23 cellular contexts compared by ENCODE assay signal in genomic region chr2:233470839-233471238, GRCh38.
A peak's percentile ranks its signal among the peaks of the same experiment; 100 is the strongest.
DNase-seq lines count a peak whose midpoint lies in the region; ATAC-seq and TF ChIP-seq lines count a peak whose summit lies in the region.
"Had no signal": no experiment of that assay in that cellular context is flagged by ENCODE, and none has a peak within 500 bp of the region (broad histone marks: within the 10 kb centered on the region; RNA-seq: fewer than 3 reads in every experiment).

No MANE protein-coding gene starts in this region.

- H3K4me2 ChIP-seq in mammary epithelial cell (ENCODE audit: insufficient read depth, low read depth, low read length), result no peak overlapping the region
- H3K4me2 ChIP-seq: BLaER1 had no signal

- H3K9ac ChIP-seq in mammary epithelial cell (ENCODE audit: insufficient read depth, low read length), result no peak overlapping the region
- H3K9ac ChIP-seq: BLaER1 had no signal

- H3K4me1 ChIP-seq in thoracic aorta (ENCODE audit: control insufficient read depth in 1 of 2, low read depth in 2 of 2) (peaks cover 2 to 30% of the 10 kb centered on the region in 2 donors), mammary epithelial cell (ENCODE audit: insufficient read depth, low read length) (no peaks in the 10 kb centered on the region)
- H3K4me1 ChIP-seq: SJCRH30 had no signal

- no peaks in the 10 kb centered on the region for H3K9me3 Mint-ChIP-seq in activated naive CD4-positive, alpha-beta T cell treated with anti-CD3 and anti-CD28 coated beads for 36 hours
- H3K9me3 Mint-ChIP-seq: activated naive CD4-positive, alpha-beta T cell treated with anti-CD3 and anti-CD28 coated beads, Interleukin-2, amount 10 ng/mL, durations not matched to agents 7 days and 5 days; central memory CD8-positive, alpha-beta T cell; H9 had no signal

- CTCF ChIA-PET in activated naive CD4-positive, alpha-beta T cell treated with anti-CD3 and anti-CD28 coated beads for 36 hours (lab: Charles Lee), result no interaction called here
- CTCF ChIA-PET in mammary epithelial cell (lab: Charles Lee; ENCODE audit: low non-redundant PET), result no interaction called here

- no peaks in the 10 kb centered on the region for H3K27me3 ChIP-seq in thoracic aorta (replicated peaks; ENCODE audit: insufficient read depth)
- no peaks in the 10 kb centered on the region for H3K27me3 ChIP-seq in mammary epithelial cell (ENCODE audit: insufficient read depth, low read length)
- H3K27me3 ChIP-seq: BLaER1, esophagus squamous epithelium, SJCRH30 had no signal

- no peak overlapping the region for H3K4me3 Mint-ChIP-seq in activated naive CD4-positive, alpha-beta T cell treated with anti-CD3 and anti-CD28 coated beads for 36 hours
- H3K4me3 Mint-ChIP-seq: activated naive CD4-positive, alpha-beta T cell treated with anti-CD3 and anti-CD28 coated beads, Interleukin-2, amount 10 ng/mL, durations not matched to agents 7 days and 5 days; central memory CD8-positive, alpha-beta T cell; H9 had no signal

- no peaks in the 10 kb centered on the region for H3K27me3 Mint-ChIP-seq in activated naive CD4-positive, alpha-beta T cell treated with anti-CD3 and anti-CD28 coated beads for 36 hours (ENCODE audit: low read depth)
- H3K27me3 Mint-ChIP-seq: activated naive CD4-positive, alpha-beta T cell treated with anti-CD3 and anti-CD28 coated beads, Interleukin-2, amount 10 ng/mL, durations not matched to agents 7 days and 5 days; central memory CD8-positive, alpha-beta T cell had no signal

- no peak overlapping the region for H3K4me3 ChIP-seq in coronary artery
- no peak overlapping the region for H3K4me3 ChIP-seq in thoracic aorta
- H3K4me3 ChIP-seq in mammary epithelial cell (replicated peaks in 1 of 3; ENCODE audit: insufficient read depth in 1 of 3, low read depth in 2 of 3, low read length in 3 of 3), result no peak overlapping the region
- H3K4me3 ChIP-seq: BLaER1, esophagus squamous epithelium, SJCRH30 had no signal

- intact Hi-C loops in activated naive CD4-positive, alpha-beta T cell treated with anti-CD3 and anti-CD28 coated beads for 36 hours (cut with micrococcal nuclease), result no loop called here
- intact Hi-C loops in mammary epithelial cell (cut with micrococcal nuclease), result no loop called here

- no peaks in the 10 kb centered on the region for H3K9me3 ChIP-seq in thoracic aorta
- no peaks in the 10 kb centered on the region for H3K9me3 ChIP-seq in mammary epithelial cell (replicated peaks; ENCODE audit: insufficient read depth, low read length)
- H3K9me3 ChIP-seq: BLaER1, esophagus squamous epithelium, SJCRH30 had no signal

- H3K79me2 ChIP-seq in mammary epithelial cell (ENCODE audit: insufficient read depth, low read length), result no peaks in the 10 kb centered on the region

- in situ Hi-C loops in mammary epithelial cell (cut with MboI; ENCODE audit: low sequenced_read_pairs in 2 of 2), result no loop called here

- H3K4me1 Mint-ChIP-seq in activated naive CD4-positive, alpha-beta T cell treated with anti-CD3 and anti-CD28 coated beads for 36 hours (ENCODE audit: low read depth), result no peaks in the 10 kb centered on the region
- H3K4me1 Mint-ChIP-seq: activated naive CD4-positive, alpha-beta T cell treated with anti-CD3 and anti-CD28 coated beads, Interleukin-2, amount 10 ng/mL, durations not matched to agents 7 days and 5 days; central memory CD8-positive, alpha-beta T cell had no signal

- H3K27ac ChIP-seq in coronary artery (peak overlapping the region; percentile 60 to 88), thoracic aorta (peak overlapping the region; percentile 44 to 46), mammary epithelial cell (ENCODE audit: insufficient read depth, low read depth, low read length) (no peak overlapping the region)
- H3K27ac ChIP-seq: BLaER1, SJCRH30 had no signal

- peaks cover 29% of the 10 kb centered on the region for H3K36me3 Mint-ChIP-seq in activated naive CD4-positive, alpha-beta T cell treated with anti-CD3 and anti-CD28 coated beads for 36 hours (ENCODE audit: low read depth)

- no TSS peak for BruUV-seq in mammary epithelial cell (replicated peaks; lab: Mats Ljungman, UMichigan)

- H4K20me1 ChIP-seq in mammary epithelial cell (ENCODE audit: insufficient read depth, low read length), result no peaks in the 10 kb centered on the region

- WGBS in mammary epithelial cell (ENCODE audit: low coverage, missing lambda C conversion rate), result 93% methylated on average over 8 of the region's 14 CpGs

- ATAC-seq in omental fat pad (ENCODE audit: low FRiP score) (no peak), thoracic aorta (ENCODE audit: insufficient number of reproducible peaks, low FRiP score, low read depth) (no peak)

- peak; percentile 9 for DNase-seq in activated naive CD4-positive, alpha-beta T cell treated with anti-CD3 and anti-CD28 coated beads, Interleukin-2, amount 50 U/mL, for 16 hours
- DNase-seq in activated naive CD4-positive, alpha-beta T cell treated with anti-CD3 and anti-CD28 coated beads for 36 hours, result no peak
- DNase-seq in coronary artery (ENCODE audit: low spot score) (peak; percentile 68), omental fat pad (ENCODE audit: low spot score) (peak; percentile 11), thoracic aorta (ENCODE audit: low spot score) (no peak), putamen (ENCODE audit: low spot score) (no peak), mammary epithelial cell (no peak), mucosa of gallbladder (ENCODE audit: low spot score) (no peak)
- DNase-seq: activated CD4-positive, alpha-beta T cell treated with anti-CD3 and anti-CD28 coated beads, Interleukin-2, amount 50 U/mL, for 1 hour; Calu3; effector memory CD4-positive, alpha-beta T cell; esophagus squamous epithelium; H9; KG1; NCI-H187 treated with DMSO at 0.1 percent for 48 hours; NCI-H226; NCI-H774; SJCRH30; stimulated activated naive CD4-positive, alpha-beta T cell; T-helper 1 cell had no signal

- dilution Hi-C loops in mammary epithelial cell (cut with HindIII; ENCODE audit: low sequenced_read_pairs), result no loop called here

- H3K36me3 ChIP-seq in thoracic aorta, result peaks cover 20% of the 10 kb centered on the region
- H3K36me3 ChIP-seq in mammary epithelial cell (ENCODE audit: insufficient read depth, low read length), result peaks cover 1% of the 10 kb centered on the region

- H3K27ac Mint-ChIP-seq in activated naive CD4-positive, alpha-beta T cell treated with anti-CD3 and anti-CD28 coated beads for 36 hours, result no peak overlapping the region
- H3K27ac Mint-ChIP-seq: activated naive CD4-positive, alpha-beta T cell treated with anti-CD3 and anti-CD28 coated beads, Interleukin-2, amount 10 ng/mL, durations not matched to agents 7 days and 5 days had no signal

- no peak overlapping the region for H2AFZ ChIP-seq in mammary epithelial cell (ENCODE audit: low read depth, low read length)

- TF ChIP-seq CTCF in coronary artery (IDR thresholded peaks at IDR 0.05), result no peak
- TF ChIP-seq CTCF in omental fat pad (IDR thresholded peaks at IDR 0.05), result no peak
- TF ChIP-seq CTCF in thoracic aorta (IDR thresholded peaks at IDR 0.05), result no peak
- no peak for TF ChIP-seq CTCF in mammary epithelial cell (conservative IDR thresholded peaks at IDR 0.05 in 1 of 2, IDR thresholded peaks at IDR 0.05 in 1 of 2; ENCODE audit: extremely low read depth in 1 of 2, insufficient read depth in 1 of 2, low read depth in 1 of 2, low read length in 2 of 2)

Comparison
In these comparisons a context has a peak if more than half of its experiments do, and no peak if none do; other contexts are left out.
1. DNase-seq: peak in activated naive CD4-positive, alpha-beta T cell treated with anti-CD3 and anti-CD28 coated beads, Interleukin-2, amount 50 U/mL, for 16 hours (single experiment), coronary artery (single experiment) and omental fat pad (single experiment); none in activated naive CD4-positive, alpha-beta T cell treated with anti-CD3 and anti-CD28 coated beads for 36 hours (single experiment), thoracic aorta (single experiment), putamen (single experiment), mammary epithelial cell (single experiment) and mucosa of gallbladder (single experiment).